Comparison of ENCODE assay signal across 25 cellular contexts in the genomic region with DNA sequence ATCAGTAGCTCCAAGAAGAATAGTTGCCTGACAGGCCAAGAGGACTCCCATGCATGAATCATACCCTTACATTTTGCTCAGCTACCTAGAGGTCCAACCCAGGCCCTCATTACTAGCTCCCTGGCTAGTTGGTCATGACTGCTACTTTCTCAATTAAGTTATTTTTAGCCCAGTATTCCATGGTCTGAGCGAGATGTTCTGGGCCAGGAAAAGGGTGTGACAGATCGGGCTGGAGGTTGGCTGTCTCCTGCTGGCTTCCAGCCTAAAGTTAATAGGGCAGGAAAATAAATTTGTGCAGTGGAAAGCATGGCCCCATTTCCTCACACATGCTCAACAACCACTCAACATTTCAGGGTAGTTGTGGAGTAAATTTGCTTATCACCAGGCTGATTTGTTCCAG.
DNase-seq lines count a peak whose midpoint lies in the region; ATAC-seq and TF ChIP-seq lines count a peak whose summit lies in the region.
"Had no signal": no experiment of that assay in that cellular context is flagged by ENCODE, and none has a peak within 500 bp of the region (broad histone marks: within the 10 kb centered on the region; RNA-seq: fewer than 3 reads in every experiment).

No MANE protein-coding gene starts in this region.

- H3K36me3 Mint-ChIP-seq in endodermal cell (ENCODE audit: low read depth): no peaks in the 10 kb centered on the region
- H3K36me3 Mint-ChIP-seq in CD4-positive, alpha-beta T cell (ENCODE audit: low read depth): no peaks in the 10 kb centered on the region

- peaks cover 37% of the 10 kb centered on the region for H3K4me1 Mint-ChIP-seq in endodermal cell
- H3K4me1 Mint-ChIP-seq in CD4-positive, alpha-beta T cell (ENCODE audit: low read depth): no peaks in the 10 kb centered on the region
- H3K4me1 Mint-ChIP-seq: B cell had no signal

- POLR2A ChIA-PET in CD4-positive, alpha-beta T cell (lab: Charles Lee): no interaction called here

- H3K4me1 ChIP-seq in GM23248 (ENCODE audit: insufficient read depth) (no peaks in the 10 kb centered on the region), endodermal cell (ENCODE audit: control insufficient read depth, insufficient read depth, low read length) (peaks cover 5% of the 10 kb centered on the region)
- H3K4me1 ChIP-seq: HAP-1, SJSA1 had no signal

- H3K9me3 Mint-ChIP-seq in endodermal cell: peaks cover 3% of the 10 kb centered on the region
- H3K9me3 Mint-ChIP-seq in CD4-positive, alpha-beta T cell: no peaks in the 10 kb centered on the region

- no peak overlapping the region for H3K4me2 ChIP-seq in GM23248 (ENCODE audit: unreplicated experiment)
- H3K4me2 ChIP-seq: PC-9 had no signal

- H3K9ac ChIP-seq in GM23248: no peak overlapping the region
- H3K9ac ChIP-seq in endodermal cell (ENCODE audit: extremely low read depth, low read length, poor library complexity, severe bottlenecking): no peak overlapping the region

- H3K4me3 ChIP-seq in GM23248: no peak overlapping the region
- H3K4me3 ChIP-seq in endodermal cell (ENCODE audit: low read length): no peak overlapping the region
- H3K4me3 ChIP-seq: HAP-1, MG63, PC-9, SJSA1 had no signal

- peaks cover 75% of the 10 kb centered on the region for H3K27me3 Mint-ChIP-seq in endodermal cell (ENCODE audit: insufficient read depth)
- peaks cover 6% of the 10 kb centered on the region for H3K27me3 Mint-ChIP-seq in CD4-positive, alpha-beta T cell
- H3K27me3 Mint-ChIP-seq: B cell had no signal

- H3K36me3 ChIP-seq in GM23248 (ENCODE audit: low read depth): no peaks in the 10 kb centered on the region
- no peaks in the 10 kb centered on the region for H3K36me3 ChIP-seq in endodermal cell (ENCODE audit: control insufficient read depth, insufficient read depth, low read length)
- H3K36me3 ChIP-seq: HAP-1, MG63, SJSA1 had no signal

- no peak for TF ChIP-seq CTCF in endodermal cell (conservative IDR thresholded peaks at IDR 0.05)
- TF ChIP-seq CTCF in CD4-positive, alpha-beta T cell (IDR thresholded peaks at IDR 0.05): no peak

- no peaks in the 10 kb centered on the region for H3K9me2 ChIP-seq in GM23248 (ENCODE audit: insufficient read depth)

- H3K27ac Mint-ChIP-seq in endodermal cell: no peak overlapping the region
- H3K27ac Mint-ChIP-seq in CD4-positive, alpha-beta T cell: no peak overlapping the region
- H3K27ac Mint-ChIP-seq: B cell had no signal

- H4K20me1 ChIP-seq in GM23248 (ENCODE audit: insufficient read depth): no peaks in the 10 kb centered on the region

- in situ Hi-C loops in GM23248 (cut with MboI): no loop called here

- intact Hi-C loops in CD4-positive, alpha-beta T cell (cut with DNase I, micrococcal nuclease): no loop called here

- CTCF ChIA-PET in CD4-positive, alpha-beta T cell (lab: Charles Lee): no interaction called here

- H3K27ac ChIP-seq in GM23248 (no peak overlapping the region), endodermal cell (ENCODE audit: low read depth, low read length) (no peak overlapping the region)
- H3K27ac ChIP-seq in CD4-positive, alpha-beta T cell (ENCODE audit: low read depth, low read length): no peak overlapping the region
- H3K27ac ChIP-seq: HL-60, PC-9, SJSA1 had no signal

- no peaks in the 10 kb centered on the region for H3F3A ChIP-seq in GM23248 (ENCODE audit: insufficient read depth)

- DNase-seq in NCI-H1694 treated with DMSO at 0.1 percent for 48 hours (lab: John Stamatoyannopoulos, UW): peak; percentile 31
- no peak for DNase-seq in NCI-H1694 (lab: John Stamatoyannopoulos, UW)
- DNase-seq in GM23248: peak; percentile 7
- peak; percentile 24 for DNase-seq in endodermal cell
- no peak for DNase-seq in left lobe of liver (ENCODE audit: low spot score)
- no peak for DNase-seq in pons (ENCODE audit: low spot score)
- DNase-seq in RKO (ENCODE audit: low spot score): no peak
- DNase-seq in CD4-positive, alpha-beta T cell: no peak
- DNase-seq: 8988T, COR-L47, DMS153, GF-D8, IMR-90, MG63, NCI-H1048, NCI-H1436, NCI-H2081, NCI-H2171 treated with DMSO at 0.1 percent for 48 hours, NCI-H510A, NCI-H774, PC-9 had no signal

- 0 to 3% methylated on average over 2 of the region's 2 CpGs for WGBS in GM23248 (ENCODE audit: low coverage in 1 of 2, low lambda C conversion rate in 2 of 2, missing lambda C conversion rate in 2 of 2), 2 experiments
- 100% methylated on average over 2 of the region's 2 CpGs; no CpG with 5 or more reads in 1 of the 2 experiments for WGBS in endodermal cell (ENCODE audit: insufficient coverage in 1 of 2, insufficient read length in 1 of 2), 2 experiments

- H3K4me3 Mint-ChIP-seq in endodermal cell: no peak overlapping the region
- no peak overlapping the region for H3K4me3 Mint-ChIP-seq in CD4-positive, alpha-beta T cell
- H3K4me3 Mint-ChIP-seq: B cell had no signal

- no peaks in the 10 kb centered on the region for H3K9me3 ChIP-seq in GM23248 (ENCODE audit: low read depth)
- no peaks in the 10 kb centered on the region for H3K9me3 ChIP-seq in endodermal cell (ENCODE audit: control insufficient read depth, low read length)
- H3K9me3 ChIP-seq in CD4-positive, alpha-beta T cell (ENCODE audit: control insufficient read depth, low read length): no peaks in the 10 kb centered on the region
- H3K9me3 ChIP-seq: HAP-1, MG63, SJSA1 had no signal

- no peaks in the 10 kb centered on the region for H3K79me2 ChIP-seq in GM23248 (ENCODE audit: insufficient read depth)

- peak; percentile 76 for ATAC-seq in left lobe of liver
- no peak for ATAC-seq in CD4-positive, alpha-beta T cell (ENCODE audit: poor library complexity)

- H2AFZ ChIP-seq in GM23248: no peak overlapping the region
- H2AFZ ChIP-seq: PC-9 had no signal

- H3K27me3 ChIP-seq in GM23248 (replicated peaks; ENCODE audit: insufficient read depth): peaks cover 9% of the 10 kb centered on the region; the same call in 1 of the 2 replicates
- no peaks in the 10 kb centered on the region for H3K27me3 ChIP-seq in endodermal cell (ENCODE audit: control insufficient read depth, insufficient read depth, low read length, poor library complexity, severe bottlenecking)
- H3K27me3 ChIP-seq in CD4-positive, alpha-beta T cell (ENCODE audit: control insufficient read depth, insufficient read depth, low read length): no peaks in the 10 kb centered on the region
- H3K27me3 ChIP-seq: MG63, SJSA1 had no signal

Comparison
In these comparisons a context has a peak if more than half of its experiments do, and no peak if none do; other contexts are left out.
1. DNase-seq: peak in NCI-H1694 treated with DMSO at 0.1 percent for 48 hours (single experiment), GM23248 (single experiment) and endodermal cell (single experiment); none in NCI-H1694 (single experiment), left lobe of liver (single experiment), pons (single experiment), RKO (single experiment) and CD4-positive, alpha-beta T cell (0 of 10).